ENCODE assay signal across 9 cellular contexts in genomic region chr7:105439174-105439893, GRCh38. TPM values are rescaled to one million over a fixed set of nuclear protein-coding genes. Genes with fewer than 3 reads are reported as not detected.
A peak's percentile ranks its signal among the peaks of the same experiment; 100 is the strongest.
DNase-seq lines count a peak whose midpoint lies in the region; ATAC-seq and TF ChIP-seq lines count a peak whose summit lies in the region.
"Had no signal": no experiment of that assay in that cellular context is flagged by ENCODE, and none has a peak within 500 bp of the region (broad histone marks: within the 10 kb centered on the region; RNA-seq: fewer than 3 reads in every experiment).

No MANE protein-coding gene starts in this region.

- DNase-seq in BJ (ENCODE audit: low read depth): peak; percentile 90
- peak; percentile 27 for DNase-seq in astrocyte of the cerebellum (ENCODE audit: low read depth)
- DNase-seq in lung microvascular endothelial cell (ENCODE audit: low read depth in 2 of 2): peak; percentile 74 to 82
- DNase-seq in NCI-H1930 (lab: John Stamatoyannopoulos, UW): no peak
- no peak for DNase-seq in activated CD4-positive, CD25-positive, alpha-beta regulatory T cell treated with anti-CD3 and anti-CD28 coated beads, Interleukin-2, amount 50 U/mL, for 72 hours
- no peak for DNase-seq in left ventricle myocardium superior
- DNase-seq: glutamatergic neuron had no signal

- ATAC-seq in left ventricle myocardium superior (no peak), GM21786 (IDR thresholded peaks at IDR 0.05; ENCODE audit: unreplicated experiment) (no peak)

- POLR2A ChIA-PET in BJ (lab: Charles Lee): no interaction called here

- no peaks in the 10 kb centered on the region for H3K27me3 ChIP-seq in BJ (ENCODE audit: control insufficient read depth, insufficient read depth, low read length)

- H3K36me3 ChIP-seq in BJ (ENCODE audit: control insufficient read depth, insufficient read depth, low read length): no peaks in the 10 kb centered on the region

- CTCF ChIA-PET in BJ (lab: Yijun Ruan, JAX): interaction anchor here (0.6 to 2.5 kb wide), 8 partner anchors 9 to 1992 kb away, joined by 3 to 10 read pairs (median 4); no protein-coding TSS in a partner anchor

- intact Hi-C loops in left ventricle myocardium superior (cut with micrococcal nuclease): no loop called here

- in situ Hi-C loops in astrocyte of the cerebellum (cut with HindIII; ENCODE audit: low sequenced_read_pairs): no loop called here

- H3K4me3 ChIP-seq in BJ (ENCODE audit: low read depth, low read length) (no peak overlapping the region), astrocyte of the cerebellum (ENCODE audit: low read depth, low read length) (no peak overlapping the region)

- TF ChIP-seq CTCF in BJ (IDR thresholded peaks at IDR 0.05; ENCODE audit: insufficient read depth, low read depth, low read length) (peak; percentile 22; the same call in 1 of the 2 replicates), LNCAP (IDR thresholded peaks at IDR 0.05) (peak; percentile 41; the same call in 1 of the 2 replicates), astrocyte of the cerebellum (IDR thresholded peaks at IDR 0.05; ENCODE audit: low read depth, low read length, missing control alignments) (no peak)

RNA-seq across cellular contexts. Expression of gene SRPK2, which starts 50.6 kb away (rescaled TPM):
- polyA plus RNA-seq in BJ (2011; rRNA removed): 10.8 and 18.1 TPM in 2 replicates
- polyA minus RNA-seq in BJ (2011; rRNA and poly(A)+ RNA removed): 16.3 and 21.7 TPM in 2 replicates
- total RNA-seq in lung microvascular endothelial cell (54.4 and 55.6 TPM in 2 replicates), left ventricle myocardium superior (29.1 TPM)

Comparison
In these comparisons a context has a peak if more than half of its experiments do, and no peak if none do; other contexts are left out.
1. DNase-seq: peak in BJ (single experiment), astrocyte of the cerebellum (single experiment) and lung microvascular endothelial cell (2 of 2); none in NCI-H1930 (0 of 2), activated CD4-positive, CD25-positive, alpha-beta regulatory T cell treated with anti-CD3 and anti-CD28 coated beads, Interleukin-2, amount 50 U/mL, for 72 hours (single experiment) and left ventricle myocardium superior (single experiment).